Comparison of ENCODE assay signal across 2 cellular contexts in the genomic region with DNA sequence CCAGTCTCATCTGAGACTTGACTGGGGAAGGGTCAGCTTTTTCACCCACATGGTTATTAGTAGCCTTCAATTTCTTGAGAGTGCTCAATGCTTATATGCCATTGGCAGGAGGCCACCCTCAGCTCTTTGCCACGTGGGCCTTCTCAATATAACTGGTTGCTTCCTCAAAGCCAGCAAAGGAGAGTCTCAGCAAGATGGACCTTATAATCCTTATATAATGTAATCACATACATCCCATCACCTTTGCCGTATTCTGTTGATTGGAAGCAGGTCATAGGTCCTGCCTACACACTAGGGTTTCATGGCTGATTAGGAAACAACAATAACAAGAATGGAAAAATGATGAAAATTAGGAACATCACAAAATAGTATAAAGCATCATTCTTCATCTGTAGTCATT.
TF ChIP-seq lines count a peak whose summit lies in the region.

No MANE protein-coding gene starts in this region.

TF ChIP-seq in IMR-90, 13 proteins besides CTCF, POLR2A, EP300 and RAD21:
- TF ChIP-seq CHD1 (IDR thresholded peaks at IDR 0.05; ENCODE audit: low read depth, low read length): no peak

TF ChIP-seq in K562, 482 proteins besides CTCF, POLR2A, EP300 and RAD21:
- TF ChIP-seq RBM22 (IDR thresholded peaks at IDR 0.05; ENCODE audit: low read depth, low read length, poor library complexity, severe bottlenecking) (peak; percentile 25), MGA (IDR thresholded peaks at IDR 0.05) (0 out of 2 replicates have a peak, but pooled peaks have one; percentile 5), NFRKB (IDR thresholded peaks at IDR 0.05; ENCODE audit: low read depth) (no peak), PRMT5 (CRISPR knock-in tag; IDR thresholded peaks at IDR 0.05) (no peak), POLR2AphosphoS5 (IDR thresholded peaks at IDR 0.05; ENCODE audit: control insufficient read depth, insufficient read depth, low read depth, low read length) (0 out of 2 replicates have a peak, but pooled peaks have one; percentile 1), PATZ1 (CRISPR knock-in tag; IDR thresholded peaks at IDR 0.05; ENCODE audit: borderline replicate concordance) (no peak), SREBF1 (IDR thresholded peaks at IDR 0.05; ENCODE audit: borderline replicate concordance, low read depth, low read length) (no peak)
